9 cellular contexts compared by ENCODE assay signal in genomic region chr3:152836269-152836668, GRCh38. TPM values are rescaled to one million over a fixed set of nuclear protein-coding genes. Genes with fewer than 3 reads are reported as not detected.
A peak's percentile ranks its signal among the peaks of the same experiment; 100 is the strongest.
DNase-seq lines count a peak whose midpoint lies in the region; ATAC-seq and TF ChIP-seq lines count a peak whose summit lies in the region.
"Had no signal": no experiment of that assay in that cellular context is flagged by ENCODE, and none has a peak within 500 bp of the region (broad histone marks: within the 10 kb centered on the region; RNA-seq: fewer than 3 reads in every experiment).

No MANE protein-coding gene starts in this region.

- no peak for ATAC-seq in activated CD8-positive, alpha-beta memory T cell treated with anti-CD3 and anti-CD28 coated beads, Interleukin-2, amount 10 ng/mL, durations not matched to agents 7 days and 5 days
- no peak for ATAC-seq in lower lobe of right lung
- ATAC-seq in HG02852 (IDR thresholded peaks at IDR 0.05; ENCODE audit: unreplicated experiment): no peak

- H3K9ac ChIP-seq in subcutaneous abdominal adipose tissue (ENCODE audit: low read length in 5 of 5): peak overlapping the region in 1 of 5 donors; percentile 62

- H3K4me1 ChIP-seq in ascending aorta: no peaks in the 10 kb centered on the region
- peaks cover 11% of the 10 kb centered on the region for H3K4me1 ChIP-seq in lower lobe of right lung
- H3K4me1 ChIP-seq in subcutaneous abdominal adipose tissue (ENCODE audit: control insufficient read depth in 5 of 5, insufficient read depth in 5 of 5, low read length in 5 of 5): peaks cover 0 to 32% (median 21%) of the 10 kb centered on the region in 5 donors

- H3K9me3 Mint-ChIP-seq in activated CD8-positive, alpha-beta memory T cell treated with anti-CD3 and anti-CD28 coated beads, Interleukin-2, amount 10 ng/mL, durations not matched to agents 7 days and 5 days (ENCODE audit: low read depth): no peaks in the 10 kb centered on the region

- peaks cover 56% of the 10 kb centered on the region for H3K27me3 Mint-ChIP-seq in activated CD8-positive, alpha-beta memory T cell treated with anti-CD3 and anti-CD28 coated beads, Interleukin-2, amount 10 ng/mL, durations not matched to agents 7 days and 5 days

- CTCF ChIA-PET in activated CD8-positive, alpha-beta memory T cell treated with anti-CD3 and anti-CD28 coated beads, Interleukin-2, amount 10 ng/mL, durations not matched to agents 7 days and 5 days (lab: Charles Lee): no interaction called here

- H3K36me3 Mint-ChIP-seq in activated CD8-positive, alpha-beta memory T cell treated with anti-CD3 and anti-CD28 coated beads, Interleukin-2, amount 10 ng/mL, durations not matched to agents 7 days and 5 days: no peaks in the 10 kb centered on the region

- intact Hi-C loops in ascending aorta (cut with DNase I) (loop anchor here (10.0 kb wide), 1 partner anchor 361 kb away; no protein-coding TSS in a partner anchor), lower lobe of right lung (cut with DNase I) (no loop called here)

- H3K27ac ChIP-seq in ascending aorta (no peak overlapping the region), lower lobe of right lung (peak overlapping the region; percentile 86), subcutaneous abdominal adipose tissue (ENCODE audit: low read depth, low read length) (no peak overlapping the region)

- H3K27ac Mint-ChIP-seq in activated CD8-positive, alpha-beta memory T cell treated with anti-CD3 and anti-CD28 coated beads, Interleukin-2, amount 10 ng/mL, durations not matched to agents 7 days and 5 days: no peak overlapping the region

- peaks cover 14% of the 10 kb centered on the region for H3K4me1 Mint-ChIP-seq in activated CD8-positive, alpha-beta memory T cell treated with anti-CD3 and anti-CD28 coated beads, Interleukin-2, amount 10 ng/mL, durations not matched to agents 7 days and 5 days

- H3K4me3 ChIP-seq in ascending aorta: peak overlapping the region; percentile 81 to 83
- peak overlapping the region; percentile 82 for H3K4me3 ChIP-seq in lower lobe of right lung
- peak overlapping the region; percentile 84 to 99 (median 88) for H3K4me3 ChIP-seq in subcutaneous abdominal adipose tissue (ENCODE audit: low read depth in 1 of 5, low read length in 5 of 5)

- H3K27me3 ChIP-seq in ascending aorta (no peaks in the 10 kb centered on the region), lower lobe of right lung (ENCODE audit: low read depth) (no peaks in the 10 kb centered on the region), subcutaneous abdominal adipose tissue (ENCODE audit: control insufficient read depth in 5 of 5, insufficient read depth in 4 of 5, low read length in 5 of 5) (no peaks in the 10 kb centered on the region)

- no peak for TF ChIP-seq CTCF in ascending aorta (IDR thresholded peaks at IDR 0.05)
- TF ChIP-seq CTCF in lower lobe of right lung (IDR thresholded peaks at IDR 0.05): no peak

- H3K36me3 ChIP-seq in ascending aorta (no peaks in the 10 kb centered on the region), lower lobe of right lung (no peaks in the 10 kb centered on the region), subcutaneous abdominal adipose tissue (ENCODE audit: control insufficient read depth in 5 of 5, insufficient read depth in 5 of 5, low read length in 5 of 5) (no peaks in the 10 kb centered on the region)

- peak overlapping the region; percentile 61 for H3K4me3 Mint-ChIP-seq in activated CD8-positive, alpha-beta memory T cell treated with anti-CD3 and anti-CD28 coated beads, Interleukin-2, amount 10 ng/mL, durations not matched to agents 7 days and 5 days

- no peaks in the 10 kb centered on the region for H3K9me3 ChIP-seq in ascending aorta
- no peaks in the 10 kb centered on the region for H3K9me3 ChIP-seq in lower lobe of right lung
- H3K9me3 ChIP-seq in subcutaneous abdominal adipose tissue (ENCODE audit: control insufficient read depth in 5 of 5, low read length in 5 of 5): no peaks in the 10 kb centered on the region

- DNase-seq in activated CD8-positive, alpha-beta memory T cell treated with anti-CD3 and anti-CD28 coated beads, Interleukin-2, amount 10 ng/mL, durations not matched to agents 7 days and 5 days: no peak
- DNase-seq in activated CD8-positive, alpha-beta memory T cell treated with anti-CD3 and anti-CD28 coated beads, Interleukin-2, amount 50 U/mL, for 4 hours: no peak
- no peak for DNase-seq in ascending aorta (ENCODE audit: low spot score in 2 of 2)
- DNase-seq in lower lobe of right lung: no peak
- no peak for DNase-seq in HUDEP-2 (lab: John Stamatoyannopoulos, UW; ENCODE audit: unreplicated experiment in 76 of 76)
- no peak for DNase-seq in stimulated activated CD4-positive, alpha-beta T cell treated with anti-CD3 and anti-CD28 coated beads, Interleukin-2, amount 100 ng/mL, for 48 hours
- DNase-seq: NCI-H1092 treated with DMSO at 0.1 percent for 48 hours had no signal

RNA-seq across cellular contexts. Expression of gene P2RY1, which starts 1.3 kb away (rescaled TPM):
- total RNA-seq in activated CD8-positive, alpha-beta memory T cell treated with anti-CD3 and anti-CD28 coated beads, Interleukin-2, amount 10 ng/mL, durations not matched to agents 7 days and 5 days: 1 to 10 TPM in 1 of 2 experiments, under 1 TPM in 1; 0.35 to 1.1 TPM
- total RNA-seq in ascending aorta (8.8 TPM), lower lobe of right lung (19.8 TPM)
